In the genomic region with DNA sequence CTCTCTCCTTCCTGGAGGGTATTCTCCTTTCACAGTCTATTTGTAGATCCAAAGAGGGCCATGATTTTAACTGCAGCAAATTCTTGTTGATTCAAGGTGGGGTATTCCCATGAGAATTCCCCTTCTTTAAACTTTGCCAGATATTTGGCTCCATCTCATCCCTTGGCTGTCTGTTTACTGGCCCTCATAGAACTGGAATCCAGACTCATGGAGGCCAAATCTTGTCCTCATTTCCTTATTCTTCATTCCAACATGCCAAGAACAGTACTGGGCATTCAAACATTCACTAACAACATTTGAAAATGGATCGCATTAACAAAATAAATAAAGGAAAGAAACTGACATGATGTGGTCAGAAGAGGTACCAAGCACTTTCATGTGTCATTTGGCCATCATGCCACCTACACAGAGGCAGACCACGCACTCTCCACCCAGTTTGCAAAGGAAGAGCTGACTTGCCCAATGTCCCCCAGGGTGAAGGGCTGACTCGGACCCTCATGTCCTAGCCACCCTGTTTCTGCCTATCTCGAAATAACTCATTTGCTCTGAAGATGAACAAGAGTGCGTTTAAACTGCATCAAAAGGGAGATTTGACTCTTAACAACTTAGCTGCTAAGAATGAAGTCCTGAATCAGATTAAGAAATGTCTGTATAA, we compare ENCODE assay signal across 14 cellular contexts. TPM values are rescaled to one million over a fixed set of nuclear protein-coding genes. Genes with fewer than 3 reads are reported as not detected.
DNase-seq lines count a peak whose midpoint lies in the region; ATAC-seq and TF ChIP-seq lines count a peak whose summit lies in the region.
"Had no signal": no experiment of that assay in that cellular context is flagged by ENCODE, and none has a peak within 500 bp of the region (broad histone marks: within the 10 kb centered on the region; RNA-seq: fewer than 3 reads in every experiment).

No MANE protein-coding gene starts in this region.

- no peaks in the 10 kb centered on the region for H3K9me3 Mint-ChIP-seq in stimulated activated memory B cell treated with anti-CD40 and anti-IgM and Interleukin-4, amounts not matched to agents 10 μg/mL and 1 μg/mL and 100 μg/mL, for 72 hours
- H3K9me3 Mint-ChIP-seq: activated T-helper 2 cell treated with anti-CD3 and anti-CD28 coated beads, Interferon-gamma antibody, Interleukin-2, Interleukin-4, amounts not matched to agents 10 μg/mL and 5 μg/mL and 100 μg/mL, durations not matched to agents 14 hours and 24 hours and 36 hours had no signal

- 81 to 90% (median 89%) methylated on average over 5 of the region's 5 CpGs for WGBS in adrenal gland, 4 donors
- WGBS in right cardiac atrium = 53% methylated on average over 5 of the region's 5 CpGs

- H3K27ac Mint-ChIP-seq in stimulated activated memory B cell treated with anti-CD40 and anti-IgM and Interleukin-4, amounts not matched to agents 10 μg/mL and 1 μg/mL and 100 μg/mL, for 72 hours = peak overlapping the region; percentile 37
- H3K27ac Mint-ChIP-seq: activated T-helper 2 cell treated with anti-CD3 and anti-CD28 coated beads, Interferon-gamma antibody, Interleukin-2, Interleukin-4, amounts not matched to agents 10 μg/mL and 5 μg/mL and 100 μg/mL, durations not matched to agents 14 hours and 24 hours and 36 hours had no signal

- no peaks in the 10 kb centered on the region for H3K27me3 Mint-ChIP-seq in stimulated activated memory B cell treated with anti-CD40 and anti-IgM and Interleukin-4, amounts not matched to agents 10 μg/mL and 1 μg/mL and 100 μg/mL, for 72 hours

- intact Hi-C loops in adrenal gland (cut with DNase I) = no loop called here
- intact Hi-C loops in right cardiac atrium (cut with DNase I) = no loop called here

- H3K36me3 Mint-ChIP-seq in stimulated activated memory B cell treated with anti-CD40 and anti-IgM and Interleukin-4, amounts not matched to agents 10 μg/mL and 1 μg/mL and 100 μg/mL, for 72 hours = peaks cover 45% of the 10 kb centered on the region

- H3K4me3 ChIP-seq in adrenal gland (no peak overlapping the region), right cardiac atrium (ENCODE audit: low read length) (no peak overlapping the region)

- no peak for TF ChIP-seq POLR2A in adrenal gland (IDR thresholded peaks at IDR 0.05)

- H3K4me1 Mint-ChIP-seq in stimulated activated memory B cell treated with anti-CD40 and anti-IgM and Interleukin-4, amounts not matched to agents 10 μg/mL and 1 μg/mL and 100 μg/mL, for 72 hours = peaks cover 47% of the 10 kb centered on the region

- peak overlapping the region; percentile 6 for H3K27ac ChIP-seq in KOPT-K1 (ENCODE audit: low read depth, low read length, poor library complexity, severe bottlenecking)
- H3K27ac ChIP-seq in adrenal gland = peak overlapping the region in 4 of 5 donors; percentile 48 to 78 (median 70)
- peak overlapping the region; percentile 78 for H3K27ac ChIP-seq in right cardiac atrium (ENCODE audit: low read length)

- TF ChIP-seq CTCF in adrenal gland (IDR thresholded peaks at IDR 0.05) = no peak

- DNase-seq in adrenal gland = no peak
- DNase-seq in right cardiac atrium = no peak
- no peak for DNase-seq in glomerular visceral epithelial cell (ENCODE audit: extremely low spot score)
- no peak for DNase-seq in NCI-H1436 (lab: John Stamatoyannopoulos, UW)
- DNase-seq in DMS114 treated with DMSO at 0.1 percent for 48 hours (lab: John Stamatoyannopoulos, UW; ENCODE audit: unreplicated experiment) = no peak
- DNase-seq in NCI-H2029 treated with DMSO at 0.1 percent for 48 hours (lab: John Stamatoyannopoulos, UW) = no peak
- DNase-seq: Caco-2, cortex of kidney, NCI-H1092, NCI-H510A, SHP77 treated with DMSO at 0.1 percent for 48 hours had no signal

- H3K27me3 ChIP-seq in adrenal gland = no peaks in the 10 kb centered on the region
- H3K27me3 ChIP-seq in right cardiac atrium (ENCODE audit: control insufficient read depth, insufficient read depth) = no peaks in the 10 kb centered on the region

- H3K9me3 ChIP-seq in KOPT-K1 (ENCODE audit: insufficient read depth, low read length, poor library complexity, severe bottlenecking) (no peaks in the 10 kb centered on the region), adrenal gland (replicated peaks in 1 of 3) (no peaks in the 10 kb centered on the region), right cardiac atrium (ENCODE audit: control insufficient read depth, low read length) (no peaks in the 10 kb centered on the region)

- ATAC-seq in right cardiac atrium = peak in 1 of 2 donors; percentile 27
- no peak for ATAC-seq in stimulated activated memory B cell treated with anti-CD40 and anti-IgM and Interleukin-4, amounts not matched to agents 10 μg/mL and 1 μg/mL and 100 μg/mL, for 72 hours

- H3K36me3 ChIP-seq in KOPT-K1 (ENCODE audit: insufficient read depth, low read length) (peaks cover 69% of the 10 kb centered on the region), adrenal gland (replicated peaks in 1 of 2) (no peaks in the 10 kb centered on the region)

- no peak overlapping the region for H3K4me3 Mint-ChIP-seq in stimulated activated memory B cell treated with anti-CD40 and anti-IgM and Interleukin-4, amounts not matched to agents 10 μg/mL and 1 μg/mL and 100 μg/mL, for 72 hours

- H3K4me1 ChIP-seq in adrenal gland (replicated peaks in 1 of 2) (peaks cover 10 to 28% of the 10 kb centered on the region in 2 donors), right cardiac atrium (ENCODE audit: control insufficient read depth, insufficient read depth, low read length) (peaks cover 20% of the 10 kb centered on the region)
- H3K4me1 ChIP-seq: Caco-2 had no signal

RNA-seq across cellular contexts. Expression of a gene that starts 23.1 kb away (rescaled TPM):
- 10 to 100 TPM; 20.9 to 87.9 (median 36.3) TPM for total RNA-seq in adrenal gland
- polyA plus RNA-seq in adrenal gland = 10 to 100 TPM; 41.6 to 87.2 (median 45.9) TPM
- total RNA-seq in right cardiac atrium = 10 to 100 TPM; 48.6 to 75.5 (median 56.2) TPM
- 56.1 TPM for polyA plus RNA-seq in right cardiac atrium

RNA-seq across cellular contexts. Expression of a gene that starts 33.0 kb away (rescaled TPM):
- total RNA-seq in adrenal gland (10 to 100 TPM in 6 of 8 donors, 1 to 10 TPM in 2; 7.9 to 16.3 (median 11.6) TPM), right cardiac atrium (10 to 100 TPM in 3 of 4 donors, 1 to 10 TPM in 1; 9.9 to 22.8 (median 17.5) TPM)
- polyA plus RNA-seq in adrenal gland (1 to 10 TPM; 4.6 to 9.6 (median 6.0) TPM), right cardiac atrium (16.9 TPM)

RNA-seq across cellular contexts. Expression of a gene that starts 53.0 kb away (rescaled TPM):
- 10 to 100 TPM; 44.0 to 86.4 (median 58.6) TPM for total RNA-seq in adrenal gland
- polyA plus RNA-seq in adrenal gland = 10 to 100 TPM; 22.4 to 47.8 (median 33.6) TPM
- 10 to 100 TPM; 61.0 to 82.7 (median 76.6) TPM for total RNA-seq in right cardiac atrium
- 33.7 TPM for polyA plus RNA-seq in right cardiac atrium

RNA-seq across cellular contexts. Expression of a gene that starts 57.6 kb away (rescaled TPM):
- 10 to 100 TPM; 27.5 to 54.7 (median 43.5) TPM for total RNA-seq in adrenal gland
- polyA plus RNA-seq in adrenal gland = 10 to 100 TPM in 1 of 3 donors, 1 to 10 TPM in 2; 5.2 to 32.5 (median 5.9) TPM
- total RNA-seq in right cardiac atrium = 10 to 100 TPM; 55.8 to 68.2 (median 57.2) TPM
- polyA plus RNA-seq in right cardiac atrium = 17.5 TPM

Comparison
In these comparisons a context has a peak if more than half of its experiments do, and no peak if none do; other contexts are left out.
1. H3K27ac ChIP-seq: peak in every context shown above with its lines; median percentile 78 in right cardiac atrium; 70 in adrenal gland; 6 in KOPT-K1.